Comparison of ENCODE assay signal across 19 cellular contexts in the genomic region with DNA sequence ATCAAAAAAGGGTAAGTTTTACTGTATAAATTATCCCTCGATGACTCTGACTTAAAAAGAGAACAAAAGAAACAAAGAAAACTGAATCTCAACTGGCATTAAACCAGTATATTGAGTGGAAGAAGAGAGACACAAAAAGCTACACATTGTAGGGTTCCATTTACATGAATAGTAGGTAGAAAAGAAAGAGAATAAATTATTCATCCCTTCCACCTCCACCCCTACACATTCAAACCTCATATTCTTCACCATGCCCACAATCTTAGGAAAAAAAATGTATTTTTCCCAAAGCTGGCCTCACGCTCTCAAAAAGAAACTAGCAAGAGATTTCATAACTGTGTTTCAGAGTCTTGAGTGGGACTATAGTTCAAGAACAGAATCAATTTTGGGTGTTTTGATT.
DNase-seq lines count a peak whose midpoint lies in the region; ATAC-seq and TF ChIP-seq lines count a peak whose summit lies in the region.
"Had no signal": no experiment of that assay in that cellular context is flagged by ENCODE, and none has a peak within 500 bp of the region (broad histone marks: within the 10 kb centered on the region; RNA-seq: fewer than 3 reads in every experiment).

No MANE protein-coding gene starts in this region.

- no peaks in the 10 kb centered on the region for H3K27me3 ChIP-seq in prostate gland (replicated peaks; ENCODE audit: insufficient read depth)
- H3K27me3 ChIP-seq: BLaER1 had no signal

- TF ChIP-seq POLR2A in prostate gland (IDR thresholded peaks at IDR 0.05), result no peak

- H3K4me1 ChIP-seq in prostate gland (replicated peaks), result no peaks in the 10 kb centered on the region
- H3K4me1 ChIP-seq: BLaER1 had no signal

- CTCF ChIA-PET in activated CD8-positive, alpha-beta T cell treated with anti-CD3 and anti-CD28 coated beads for 36 hours (lab: Charles Lee), result interaction anchor here (0.8 to 1.2 kb wide), 3 partner anchors 30 to 111 kb away, joined by 3 to 4 read pairs (median 3); no protein-coding TSS in a partner anchor
- CTCF ChIA-PET in activated CD8-positive, alpha-beta T cell treated with anti-CD3 and anti-CD28 coated beads, Interleukin-2, amount 10 ng/mL, durations not matched to agents 7 days and 5 days (lab: Charles Lee), result interaction anchor here (0.9 to 1.5 kb wide), 2 partner anchors 108 to 111 kb away, joined by 3 to 4 read pairs; no protein-coding TSS in a partner anchor

- H3K9me3 Mint-ChIP-seq in activated CD8-positive, alpha-beta T cell treated with anti-CD3 and anti-CD28 coated beads for 36 hours, result peaks cover 5% of the 10 kb centered on the region
- no peaks in the 10 kb centered on the region for H3K9me3 Mint-ChIP-seq in activated CD8-positive, alpha-beta T cell treated with anti-CD3 and anti-CD28 coated beads, Interleukin-2, amount 10 ng/mL, durations not matched to agents 7 days and 5 days (ENCODE audit: insufficient read depth)
- no peaks in the 10 kb centered on the region for H3K9me3 Mint-ChIP-seq in activated naive CD4-positive, alpha-beta T cell treated with anti-CD3 and anti-CD28 coated beads, Interleukin-2, amount 50 U/mL, for 72 hours
- peaks cover 7% of the 10 kb centered on the region for H3K9me3 Mint-ChIP-seq in activated naive CD8-positive, alpha-beta T cell treated with anti-CD3 and anti-CD28 coated beads, Interleukin-2, amount 50 U/mL, for 24 hours

- H3K36me3 Mint-ChIP-seq in activated CD8-positive, alpha-beta T cell treated with anti-CD3 and anti-CD28 coated beads for 36 hours (ENCODE audit: low read depth), result peaks cover 31% of the 10 kb centered on the region
- peaks cover 20% of the 10 kb centered on the region for H3K36me3 Mint-ChIP-seq in activated CD8-positive, alpha-beta T cell treated with anti-CD3 and anti-CD28 coated beads, Interleukin-2, amount 10 ng/mL, durations not matched to agents 7 days and 5 days (ENCODE audit: low read depth)
- H3K36me3 Mint-ChIP-seq in activated naive CD4-positive, alpha-beta T cell treated with anti-CD3 and anti-CD28 coated beads, Interleukin-2, amount 50 U/mL, for 72 hours, result peaks cover 0 to 51% of the 10 kb centered on the region in 2 donors
- peaks cover 43% of the 10 kb centered on the region for H3K36me3 Mint-ChIP-seq in activated naive CD8-positive, alpha-beta T cell treated with anti-CD3 and anti-CD28 coated beads, Interleukin-2, amount 50 U/mL, for 24 hours (ENCODE audit: low read depth)

- no peak for ATAC-seq in activated CD8-positive, alpha-beta T cell treated with anti-CD3 and anti-CD28 coated beads for 36 hours
- no peak for ATAC-seq in activated CD8-positive, alpha-beta T cell treated with anti-CD3 and anti-CD28 coated beads, Interleukin-2, amount 10 ng/mL, durations not matched to agents 7 days and 5 days
- ATAC-seq in activated naive CD4-positive, alpha-beta T cell treated with anti-CD3 and anti-CD28 coated beads, Interleukin-2, amount 50 U/mL, for 72 hours, result peak; percentile 76 to 77
- ATAC-seq in activated naive CD8-positive, alpha-beta T cell treated with anti-CD3 and anti-CD28 coated beads, Interleukin-2, amount 50 U/mL, for 24 hours, result peak; percentile 74
- no peak for ATAC-seq in HG02759 (IDR thresholded peaks at IDR 0.05; ENCODE audit: unreplicated experiment)
- ATAC-seq: HCT116, PC-3 had no signal

- no peaks in the 10 kb centered on the region for H3K36me3 ChIP-seq in prostate gland
- H3K36me3 ChIP-seq: BLaER1 had no signal

- H3K27ac Mint-ChIP-seq in activated CD8-positive, alpha-beta T cell treated with anti-CD3 and anti-CD28 coated beads for 36 hours, result peak overlapping the region; percentile 51
- no peak overlapping the region for H3K27ac Mint-ChIP-seq in activated CD8-positive, alpha-beta T cell treated with anti-CD3 and anti-CD28 coated beads, Interleukin-2, amount 10 ng/mL, durations not matched to agents 7 days and 5 days
- peak overlapping the region; percentile 16 to 76 for H3K27ac Mint-ChIP-seq in activated naive CD4-positive, alpha-beta T cell treated with anti-CD3 and anti-CD28 coated beads, Interleukin-2, amount 50 U/mL, for 72 hours
- peak overlapping the region; percentile 86 for H3K27ac Mint-ChIP-seq in activated naive CD8-positive, alpha-beta T cell treated with anti-CD3 and anti-CD28 coated beads, Interleukin-2, amount 50 U/mL, for 24 hours

- DNase-seq in activated CD8-positive, alpha-beta T cell treated with anti-CD3 and anti-CD28 coated beads for 36 hours, result no peak
- DNase-seq in activated CD8-positive, alpha-beta T cell treated with anti-CD3 and anti-CD28 coated beads, Interleukin-2, amount 10 ng/mL, durations not matched to agents 7 days and 5 days, result no peak
- DNase-seq in activated naive CD4-positive, alpha-beta T cell treated with anti-CD3 and anti-CD28 coated beads, Interleukin-2, amount 50 U/mL, for 72 hours (ENCODE audit: low spot score in 2 of 2), result no peak
- DNase-seq in activated naive CD4-positive, alpha-beta T cell treated with anti-CD3 and anti-CD28 coated beads, Interleukin-2, amount 50 U/mL, for 16 hours, result no peak
- DNase-seq in activated naive CD8-positive, alpha-beta T cell treated with anti-CD3 and anti-CD28 coated beads, Interleukin-2, amount 50 U/mL, for 24 hours, result no peak
- DNase-seq in prostate gland (ENCODE audit: low spot score), result no peak
- DNase-seq: CD4-positive, CD25-positive, alpha-beta regulatory T cell; NCI-H1048; NCI-H1417; NCI-H1694; NCI-H2029 treated with DMSO at 0.1 percent for 48 hours; NCI-H446 treated with DMSO at 0.1 percent for 48 hours; NCI-H526; NK-92 treated with Interleukin-12 subunit alpha and Interleukin-12 subunit beta, amount 100 ng/mL, for 24 hours; PC-3 had no signal

- H3K4me3 Mint-ChIP-seq in activated CD8-positive, alpha-beta T cell treated with anti-CD3 and anti-CD28 coated beads for 36 hours, result no peak overlapping the region
- no peak overlapping the region for H3K4me3 Mint-ChIP-seq in activated CD8-positive, alpha-beta T cell treated with anti-CD3 and anti-CD28 coated beads, Interleukin-2, amount 10 ng/mL, durations not matched to agents 7 days and 5 days
- H3K4me3 Mint-ChIP-seq in activated naive CD8-positive, alpha-beta T cell treated with anti-CD3 and anti-CD28 coated beads, Interleukin-2, amount 50 U/mL, for 24 hours, result peak overlapping the region; percentile 9
- H3K4me3 Mint-ChIP-seq: CD4-positive, CD25-positive, alpha-beta regulatory T cell had no signal

- 85% methylated on average over 2 of the region's 2 CpGs for WGBS in prostate gland

- H3K27ac ChIP-seq in temporal lobe (ENCODE audit: low read depth, low read length) (peak overlapping the region; percentile 12), prostate gland (no peak overlapping the region)
- H3K27ac ChIP-seq: BLaER1 had no signal

- intact Hi-C loops in activated CD8-positive, alpha-beta T cell treated with anti-CD3 and anti-CD28 coated beads for 36 hours (cut with micrococcal nuclease), result no loop called here
- intact Hi-C loops in prostate gland (cut with DNase I), result no loop called here

- no peak overlapping the region for H3K4me3 ChIP-seq in prostate gland
- H3K4me3 ChIP-seq: BLaER1 had no signal

- no peaks in the 10 kb centered on the region for H3K27me3 Mint-ChIP-seq in activated CD8-positive, alpha-beta T cell treated with anti-CD3 and anti-CD28 coated beads for 36 hours
- no peaks in the 10 kb centered on the region for H3K27me3 Mint-ChIP-seq in activated CD8-positive, alpha-beta T cell treated with anti-CD3 and anti-CD28 coated beads, Interleukin-2, amount 10 ng/mL, durations not matched to agents 7 days and 5 days (ENCODE audit: low read depth)
- H3K27me3 Mint-ChIP-seq in activated naive CD8-positive, alpha-beta T cell treated with anti-CD3 and anti-CD28 coated beads, Interleukin-2, amount 50 U/mL, for 24 hours, result no peaks in the 10 kb centered on the region
- H3K27me3 Mint-ChIP-seq: CD4-positive, CD25-positive, alpha-beta regulatory T cell had no signal

- H3K4me1 Mint-ChIP-seq in activated CD8-positive, alpha-beta T cell treated with anti-CD3 and anti-CD28 coated beads for 36 hours (ENCODE audit: low read depth), result peaks cover 59% of the 10 kb centered on the region
- peaks cover 3% of the 10 kb centered on the region for H3K4me1 Mint-ChIP-seq in activated CD8-positive, alpha-beta T cell treated with anti-CD3 and anti-CD28 coated beads, Interleukin-2, amount 10 ng/mL, durations not matched to agents 7 days and 5 days (ENCODE audit: low read depth)
- H3K4me1 Mint-ChIP-seq in activated naive CD8-positive, alpha-beta T cell treated with anti-CD3 and anti-CD28 coated beads, Interleukin-2, amount 50 U/mL, for 24 hours, result peaks cover 68% of the 10 kb centered on the region

- TF ChIP-seq CTCF in activated CD8-positive, alpha-beta T cell treated with anti-CD3 and anti-CD28 coated beads for 36 hours (IDR thresholded peaks at IDR 0.05), result no peak
- TF ChIP-seq CTCF in prostate gland (IDR thresholded peaks at IDR 0.05), result no peak

- POLR2A ChIA-PET in activated CD8-positive, alpha-beta T cell treated with anti-CD3 and anti-CD28 coated beads for 36 hours (lab: Charles Lee), result no interaction called here
- POLR2A ChIA-PET in activated CD8-positive, alpha-beta T cell treated with anti-CD3 and anti-CD28 coated beads, Interleukin-2, amount 10 ng/mL, durations not matched to agents 7 days and 5 days (lab: Charles Lee), result no interaction called here

- H3K9me3 ChIP-seq in prostate gland, result no peaks in the 10 kb centered on the region
- H3K9me3 ChIP-seq: BLaER1 had no signal

Comparison
In these comparisons a context has a peak if more than half of its experiments do, and no peak if none do; other contexts are left out.
1. ATAC-seq: peak in activated naive CD4-positive, alpha-beta T cell treated with anti-CD3 and anti-CD28 coated beads, Interleukin-2, amount 50 U/mL, for 72 hours (2 of 2) and activated naive CD8-positive, alpha-beta T cell treated with anti-CD3 and anti-CD28 coated beads, Interleukin-2, amount 50 U/mL, for 24 hours (single experiment); none in activated CD8-positive, alpha-beta T cell treated with anti-CD3 and anti-CD28 coated beads for 36 hours (single experiment), activated CD8-positive, alpha-beta T cell treated with anti-CD3 and anti-CD28 coated beads, Interleukin-2, amount 10 ng/mL, durations not matched to agents 7 days and 5 days (single experiment) and HG02759 (single experiment).